In the genomic region with DNA sequence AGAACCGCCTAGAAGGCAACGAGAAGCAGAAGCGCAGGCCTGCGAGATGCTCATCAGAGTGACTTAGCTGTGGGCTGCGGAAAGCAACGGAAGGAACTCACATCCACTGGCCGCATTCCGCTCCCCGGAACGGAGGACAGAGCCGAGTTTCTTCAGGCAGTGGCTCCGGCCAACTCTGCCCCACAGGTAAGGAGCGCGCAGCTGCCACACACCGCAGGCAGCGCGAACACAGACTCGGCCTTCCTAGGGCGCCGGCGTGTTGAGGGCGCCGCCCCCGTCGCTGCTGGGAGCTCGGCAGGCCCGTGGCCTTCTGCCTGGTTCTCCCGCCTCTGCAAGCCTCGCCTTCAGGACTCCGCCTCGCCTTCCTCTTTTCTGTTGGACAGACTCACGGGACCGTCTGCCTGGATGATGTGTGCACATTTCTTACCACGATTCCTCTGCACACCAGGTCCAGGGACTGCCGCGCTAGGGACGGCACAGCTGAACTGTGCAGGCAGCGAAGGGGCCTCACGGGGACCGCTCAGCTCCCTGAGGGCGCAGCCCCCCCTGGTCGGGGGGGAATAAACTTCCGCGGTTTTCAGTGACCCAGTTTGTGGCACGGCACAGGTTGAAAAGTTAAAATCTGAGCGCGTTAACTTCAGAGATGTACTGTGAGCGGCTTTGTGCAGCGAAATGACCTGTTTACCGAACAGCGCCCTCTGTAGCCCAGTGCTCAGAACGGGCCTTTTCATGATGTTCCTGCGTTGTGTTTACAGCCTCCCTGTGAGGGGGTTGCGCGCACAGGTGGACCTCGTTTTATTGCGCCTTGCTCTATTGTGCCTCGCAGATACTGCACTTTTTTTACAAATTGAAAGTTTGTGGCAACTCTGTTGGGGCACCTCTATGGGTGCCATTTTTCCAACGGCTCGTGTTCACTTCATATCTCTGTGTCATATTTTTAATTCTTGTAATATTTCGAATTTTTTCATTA, we compare ENCODE assay signal across 8 cellular contexts. TPM values are rescaled to one million over a fixed set of nuclear protein-coding genes. Genes with fewer than 3 reads are reported as not detected.
A peak's percentile ranks its signal among the peaks of the same experiment; 100 is the strongest.
DNase-seq lines count a peak whose midpoint lies in the region; ATAC-seq and TF ChIP-seq lines count a peak whose summit lies in the region.

No MANE protein-coding gene starts in this region.

- no peaks in the 10 kb centered on the region for H3K4me1 ChIP-seq in cardiac muscle cell (ENCODE audit: low read depth)
- H3K4me1 ChIP-seq in ovary (ENCODE audit: insufficient read depth), result peaks cover 4% of the 10 kb centered on the region
- H3K4me1 ChIP-seq in thoracic aorta (ENCODE audit: control insufficient read depth in 1 of 2, low read depth in 2 of 2), result peaks cover 11 to 35% of the 10 kb centered on the region in 2 donors

- POLR2A ChIA-PET in activated naive CD8-positive, alpha-beta T cell treated with anti-CD3 and anti-CD28 coated beads, Interleukin-2, amount 10 ng/mL, durations not matched to agents 7 days and 5 days (lab: Charles Lee), result interaction anchor here (0.6 to 1.2 kb wide), 5 partner anchors 27 to 176 kb away, joined by 3 to 5 read pairs (median 4); a partner anchor contains a TSS

- H3K36me3 ChIP-seq in cardiac muscle cell, result no peaks in the 10 kb centered on the region
- no peaks in the 10 kb centered on the region for H3K36me3 ChIP-seq in ovary
- H3K36me3 ChIP-seq in thoracic aorta, result no peaks in the 10 kb centered on the region

- H3K36me3 Mint-ChIP-seq in activated naive CD8-positive, alpha-beta T cell treated with anti-CD3 and anti-CD28 coated beads, Interleukin-2, amount 10 ng/mL, durations not matched to agents 7 days and 5 days, result peaks cover 6% of the 10 kb centered on the region

- H3K4me1 Mint-ChIP-seq in activated naive CD8-positive, alpha-beta T cell treated with anti-CD3 and anti-CD28 coated beads, Interleukin-2, amount 10 ng/mL, durations not matched to agents 7 days and 5 days, result peaks cover 18% of the 10 kb centered on the region

- peak; percentile 89 for ATAC-seq in activated naive CD8-positive, alpha-beta T cell treated with anti-CD3 and anti-CD28 coated beads, Interleukin-2, amount 10 ng/mL, durations not matched to agents 7 days and 5 days (ENCODE audit: low read depth)
- peak; percentile 71 for ATAC-seq in thoracic aorta (ENCODE audit: insufficient number of reproducible peaks, low FRiP score, low read depth)

- H3K9me3 ChIP-seq in cardiac muscle cell (ENCODE audit: low read depth) (no peaks in the 10 kb centered on the region), ovary (no peaks in the 10 kb centered on the region), thoracic aorta (no peaks in the 10 kb centered on the region)

- peak; percentile 56 for DNase-seq in GDM1 (lab: John Stamatoyannopoulos, UW)
- peak; percentile 67 for DNase-seq in HFF-Myc (ENCODE audit: extremely low read depth, low read depth)
- peak; percentile 76 for DNase-seq in NCI-H1048 (lab: John Stamatoyannopoulos, UW)
- peak; percentile 77 for DNase-seq in SKM-1 treated with dmso at 0.1 percent for 144 hours (lab: John Stamatoyannopoulos, UW; ENCODE audit: unreplicated experiment)
- peak; percentile 82 for DNase-seq in activated naive CD8-positive, alpha-beta T cell treated with anti-CD3 and anti-CD28 coated beads, Interleukin-2, amount 10 ng/mL, durations not matched to agents 7 days and 5 days
- peak; percentile 82 to 85 for DNase-seq in cardiac muscle cell (ENCODE audit: low read depth in 1 of 2, low spot score in 1 of 2)
- DNase-seq in ovary, result peak; percentile 71 to 86 (median 80)
- DNase-seq in thoracic aorta (ENCODE audit: low spot score), result no peak

- intact Hi-C loops in ovary (cut with DNase I), result loop anchor here in 3 of 4 donors (2.0 to 10.0 kb wide), 4 partner anchors 115 to 275 kb away; a partner anchor contains a TSS

- no peak for TF ChIP-seq POLR2A in ovary (IDR thresholded peaks at IDR 0.05)

- peaks cover 10% of the 10 kb centered on the region for H3K9me3 Mint-ChIP-seq in activated naive CD8-positive, alpha-beta T cell treated with anti-CD3 and anti-CD28 coated beads, Interleukin-2, amount 10 ng/mL, durations not matched to agents 7 days and 5 days

- H3K4me3 ChIP-seq in HFF-Myc (replicated peaks; ENCODE audit: low read depth, low read length) (peak overlapping the region; percentile 56), cardiac muscle cell (peak overlapping the region; percentile 58), ovary (peak overlapping the region; percentile 48), thoracic aorta (peak overlapping the region; percentile 77)

- H3K27me3 ChIP-seq in cardiac muscle cell (no peaks in the 10 kb centered on the region), ovary (no peaks in the 10 kb centered on the region), thoracic aorta (replicated peaks; ENCODE audit: insufficient read depth) (no peaks in the 10 kb centered on the region)

- no peaks in the 10 kb centered on the region for H3K27me3 Mint-ChIP-seq in activated naive CD8-positive, alpha-beta T cell treated with anti-CD3 and anti-CD28 coated beads, Interleukin-2, amount 10 ng/mL, durations not matched to agents 7 days and 5 days

- peak overlapping the region; percentile 89 for H3K4me3 Mint-ChIP-seq in activated naive CD8-positive, alpha-beta T cell treated with anti-CD3 and anti-CD28 coated beads, Interleukin-2, amount 10 ng/mL, durations not matched to agents 7 days and 5 days

- H3K27ac Mint-ChIP-seq in activated naive CD8-positive, alpha-beta T cell treated with anti-CD3 and anti-CD28 coated beads, Interleukin-2, amount 10 ng/mL, durations not matched to agents 7 days and 5 days, result peak overlapping the region; percentile 86

- 2 to 3% (median 3%) methylated on average over 57 to 61 of the region's 61 CpGs for WGBS in ovary, 3 donors

- TF ChIP-seq EP300 in ovary (IDR thresholded peaks at IDR 0.05), result no peak

- H3K27ac ChIP-seq in cardiac muscle cell, result peak overlapping the region; percentile 48
- H3K27ac ChIP-seq in ovary, result peak overlapping the region; percentile 26 to 77
- H3K27ac ChIP-seq in thoracic aorta, result peak overlapping the region; percentile 76 to 88

- TF ChIP-seq CTCF in HFF-Myc (IDR thresholded peaks at IDR 0.05; ENCODE audit: low read depth, low read length, missing control alignments) (peak; percentile 94), cardiac muscle cell (IDR thresholded peaks at IDR 0.05; ENCODE audit: low read depth, low read length) (peak; percentile 89), ovary (IDR thresholded peaks at IDR 0.05) (peak; percentile 68 to 75 (median 75)), thoracic aorta (IDR thresholded peaks at IDR 0.05) (peak; percentile 77)

RNA-seq across cellular contexts. Expression of a gene that starts 15.8 kb away (rescaled TPM):
- 1 to 10 TPM in 1 of 2 experiments, under 1 TPM in 1; 0.23 to 1.1 TPM for total RNA-seq in activated naive CD8-positive, alpha-beta T cell treated with anti-CD3 and anti-CD28 coated beads, Interleukin-2, amount 10 ng/mL, durations not matched to agents 7 days and 5 days
- total RNA-seq in cardiac muscle cell, result 1.5 and 1.8 TPM in 2 replicates
- polyA plus RNA-seq in cardiac muscle cell, result 4.5 and 4.7 TPM in 2 replicates
- total RNA-seq in ovary, result 1 to 10 TPM in 6 of 7 donors, under 1 TPM in 1; 0.48 to 5.2 (median 1.7) TPM
- 1 to 10 TPM in 1 of 2 donors, under 1 TPM in 1; 0.59 to 2.9 TPM for polyA plus RNA-seq in ovary
- total RNA-seq in thoracic aorta, result 1 to 10 TPM in 1 of 2 donors, not detected in 1; 2.8 TPM

RNA-seq across cellular contexts. Expression of a gene that starts 42.6 kb away (rescaled TPM):
- total RNA-seq in activated naive CD8-positive, alpha-beta T cell treated with anti-CD3 and anti-CD28 coated beads, Interleukin-2, amount 10 ng/mL, durations not matched to agents 7 days and 5 days, result 10 to 100 TPM; 33.8 to 36.2 TPM
- 45.2 and 52.1 TPM in 2 replicates for total RNA-seq in cardiac muscle cell
- 56.2 and 57.1 TPM in 2 replicates for polyA plus RNA-seq in cardiac muscle cell
- total RNA-seq in ovary, result 10 to 100 TPM; 18.6 to 39.5 (median 27.3) TPM
- polyA plus RNA-seq in ovary, result 10 to 100 TPM; 28.0 to 29.6 TPM
- 10 to 100 TPM; 22.7 to 31.4 TPM for total RNA-seq in thoracic aorta
